14 cellular contexts compared by ENCODE assay signal in the genomic region with DNA sequence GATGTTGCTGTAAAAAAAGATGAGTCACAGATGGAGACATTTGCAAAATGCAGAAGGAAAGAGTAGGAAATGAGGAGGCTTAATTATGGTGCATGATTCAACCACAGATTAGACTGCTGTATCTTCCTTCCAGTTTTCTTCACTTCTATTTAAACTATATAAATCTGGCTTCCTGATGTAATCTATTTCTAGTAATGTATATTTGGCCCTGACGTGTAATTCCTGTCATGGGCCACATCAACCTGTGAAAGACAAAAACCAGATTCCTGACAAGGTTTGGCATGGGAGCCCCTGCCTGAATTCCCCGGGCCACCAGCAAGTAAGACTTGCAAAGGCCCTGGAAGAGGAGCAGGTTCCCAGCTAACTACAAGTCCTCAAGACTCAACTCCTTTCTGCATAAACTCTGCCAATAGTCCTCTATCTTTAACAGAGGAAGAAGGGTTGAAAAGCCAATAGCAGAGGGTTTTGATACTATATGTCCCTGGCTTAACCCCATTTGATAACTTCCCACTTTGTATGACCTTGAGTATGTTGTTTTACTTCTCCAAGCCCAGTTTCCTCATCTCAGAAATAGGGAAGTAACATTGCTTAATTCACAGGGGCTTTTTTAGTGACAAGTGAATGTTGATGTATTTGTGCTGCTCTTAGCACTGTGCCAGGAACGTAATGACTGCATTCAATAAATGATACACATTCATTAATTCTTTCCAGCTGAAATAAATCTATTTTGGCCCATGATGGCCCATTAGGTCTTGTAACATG.
DNase-seq lines count a peak whose midpoint lies in the region; ATAC-seq, FAIRE-seq and TF ChIP-seq lines count a peak whose summit lies in the region.
"Had no signal": no experiment of that assay in that cellular context is flagged by ENCODE, and none has a peak within 500 bp of the region (broad histone marks: within the 10 kb centered on the region; RNA-seq: fewer than 3 reads in every experiment).

No MANE protein-coding gene starts in this region.

- H3K9me3 Mint-ChIP-seq in memory B cell: peaks cover 1% of the 10 kb centered on the region
- H3K9me3 Mint-ChIP-seq: activated T-helper 1 cell treated with anti-CD3 and anti-CD28 coated beads, Interleukin-12 subunit alpha, Interleukin-12 subunit beta, Interleukin-2, Interleukin-4 antibody, amounts not matched to agents 30 ng/mL and 10 ng/mL and 1 ng/mL, durations not matched to agents 14 hours and 24 hours and 36 hours had no signal

- H3K4me1 Mint-ChIP-seq in memory B cell: peaks cover 4% of the 10 kb centered on the region

- no peaks in the 10 kb centered on the region for H3K27me3 Mint-ChIP-seq in memory B cell
- H3K27me3 Mint-ChIP-seq: progenitor cell of endocrine pancreas had no signal

- no peaks in the 10 kb centered on the region for H3K27me3 ChIP-seq in bronchial epithelial cell (ENCODE audit: control insufficient read depth, insufficient read depth, low read length)

- no peak overlapping the region for H3K4me3 ChIP-seq in bronchial epithelial cell (ENCODE audit: low read depth, low read length)

- ATAC-seq in memory B cell (ENCODE audit: low read depth): peak; percentile 78
- ATAC-seq in HG02571 (IDR thresholded peaks at IDR 0.05; ENCODE audit: unreplicated experiment): no peak
- ATAC-seq in GM19023 (IDR thresholded peaks at IDR 0.05; ENCODE audit: unreplicated experiment): no peak

- FAIRE-seq in bronchial epithelial cell (lab: Jason Lieb, UNC): no peak
- FAIRE-seq: islet of Langerhans had no signal

- DNase-seq in Ammon's horn (ENCODE audit: low spot score) (peak; percentile 50), MV-4-11 (lab: John Stamatoyannopoulos, UW) (peak; percentile 98), bronchial epithelial cell (ENCODE audit: low read depth) (peak; percentile 36), memory B cell (ENCODE audit: low spot score in 2 of 2) (no peak), SHP77 treated with DMSO at 0.1 percent for 48 hours (lab: John Stamatoyannopoulos, UW) (no peak), NCI-H345 (lab: John Stamatoyannopoulos, UW) (no peak)
- DNase-seq: COR-L47, Karpas-422, NCI-H526 treated with DMSO at 0.1 percent for 48 hours had no signal

- TF ChIP-seq CTCF in bronchial epithelial cell (IDR thresholded peaks at IDR 0.05; ENCODE audit: insufficient read depth, low read length, severe bottlenecking): no peak

- no peaks in the 10 kb centered on the region for H3K36me3 ChIP-seq in bronchial epithelial cell (ENCODE audit: control insufficient read depth, insufficient read depth, low read length)

- no peaks in the 10 kb centered on the region for H3K36me3 Mint-ChIP-seq in memory B cell

- no peak overlapping the region for H3K27ac Mint-ChIP-seq in memory B cell
- H3K27ac Mint-ChIP-seq: activated T-helper 1 cell treated with anti-CD3 and anti-CD28 coated beads, Interleukin-12 subunit alpha, Interleukin-12 subunit beta, Interleukin-2, Interleukin-4 antibody, amounts not matched to agents 30 ng/mL and 10 ng/mL and 1 ng/mL, durations not matched to agents 14 hours and 24 hours and 36 hours; progenitor cell of endocrine pancreas had no signal

- H3K4me3 Mint-ChIP-seq in memory B cell: no peak overlapping the region
- H3K4me3 Mint-ChIP-seq: activated T-helper 1 cell treated with anti-CD3 and anti-CD28 coated beads, Interleukin-12 subunit alpha, Interleukin-12 subunit beta, Interleukin-2, Interleukin-4 antibody, amounts not matched to agents 30 ng/mL and 10 ng/mL and 1 ng/mL, durations not matched to agents 14 hours and 24 hours and 36 hours had no signal

Comparison
In these comparisons a context has a peak if more than half of its experiments do, and no peak if none do; other contexts are left out.
1. DNase-seq: peak in Ammon's horn (single experiment), MV-4-11 (single experiment) and bronchial epithelial cell (single experiment); none in memory B cell (0 of 2), SHP77 treated with DMSO at 0.1 percent for 48 hours (single experiment) and NCI-H345 (single experiment).